In the genomic region with DNA sequence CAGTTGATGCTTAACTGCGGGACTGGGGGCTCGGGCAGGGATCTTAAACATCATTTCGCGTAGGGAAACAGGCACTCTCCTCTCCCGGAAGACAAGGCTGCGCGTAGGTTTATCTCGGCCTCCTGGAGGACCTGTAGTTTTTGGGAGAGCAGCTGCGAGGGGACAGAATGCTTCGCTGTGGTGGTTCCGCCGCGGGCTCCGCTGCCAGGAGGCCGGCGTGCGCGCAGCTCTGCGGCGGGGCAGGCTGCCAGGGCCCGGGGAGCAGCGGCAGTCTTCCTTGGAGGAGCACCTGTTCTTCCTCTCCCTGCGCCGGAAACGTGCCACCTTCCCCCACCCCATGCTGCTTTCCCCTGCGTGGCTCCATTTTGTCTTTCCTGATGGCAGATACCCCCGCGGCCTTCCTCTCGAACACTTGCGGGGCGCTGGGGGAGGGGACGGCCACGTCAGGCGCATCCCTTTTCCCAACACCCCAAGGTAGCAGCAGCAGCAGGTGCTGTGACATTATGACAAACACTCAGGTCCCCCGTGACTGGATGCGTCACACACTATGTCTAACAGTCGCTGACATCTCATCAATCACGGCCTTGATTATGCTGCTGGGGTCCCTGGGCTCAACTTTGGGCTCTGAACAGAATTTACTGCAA, we compare ENCODE assay signal across 9 cellular contexts.
A peak's percentile ranks its signal among the peaks of the same experiment; 100 is the strongest.
DNase-seq lines count a peak whose midpoint lies in the region; ATAC-seq, FAIRE-seq and TF ChIP-seq lines count a peak whose summit lies in the region.
"Had no signal": no experiment of that assay in that cellular context is flagged by ENCODE, and none has a peak within 500 bp of the region (broad histone marks: within the 10 kb centered on the region; RNA-seq: fewer than 3 reads in every experiment).

No MANE protein-coding gene starts in this region.

- ATAC-seq in HepG2, result peak; percentile 45; the same call in 2 of the 3 replicates
- ATAC-seq in thoracic aorta (ENCODE audit: insufficient number of reproducible peaks, low FRiP score, low read depth), result no peak
- no peak for ATAC-seq in GM19463 (IDR thresholded peaks at IDR 0.05; ENCODE audit: unreplicated experiment)
- ATAC-seq in HG02981 (IDR thresholded peaks at IDR 0.05; ENCODE audit: unreplicated experiment), result no peak
- ATAC-seq in GM21515 (IDR thresholded peaks at IDR 0.05; ENCODE audit: unreplicated experiment), result no peak

- no peak overlapping the region for H3K9ac ChIP-seq in HepG2 (ENCODE audit: insufficient read depth, low read depth, low read length)

- DNase-seq in NCI-H1417 (lab: John Stamatoyannopoulos, UW) (peak in 2 of 3 experiments; percentile 90 to 97), choroid plexus epithelial cell (ENCODE audit: low read depth) (peak; percentile 17), HepG2 (ENCODE audit: low spot score) (no peak), thoracic aorta (ENCODE audit: low spot score) (no peak), T-helper 1 cell (no peak)
- DNase-seq: naive B cell had no signal

- no peak for TF ChIP-seq POLR2A in HepG2 (IDR thresholded peaks at IDR 0.05; ENCODE audit: insufficient read depth in 1 of 2, low read depth in 2 of 2, low read length in 2 of 2)

- no peak for TF ChIP-seq EP300 in HepG2 (IDR thresholded peaks at IDR 0.05; ENCODE audit: low read depth in 2 of 2, low read length in 2 of 2)
- TF ChIP-seq EP300 in HepG2 (CRISPR knock-in tag; IDR thresholded peaks at IDR 0.05; ENCODE audit: borderline replicate concordance), result no peak

- H3K4me2 ChIP-seq in HepG2 (ENCODE audit: low read depth, low read length), result peak overlapping the region; percentile 29; the same call in 1 of the 2 replicates

- FAIRE-seq in HepG2 (lab: Jason Lieb, UNC), result no peak

- H3K4me3 ChIP-seq in choroid plexus epithelial cell (ENCODE audit: low read depth, low read length) (peak overlapping the region; percentile 45), HepG2 (replicated peaks in 1 of 3; ENCODE audit: insufficient read depth in 1 of 3, low read depth in 2 of 3, low read length in 3 of 3) (no peak overlapping the region), thoracic aorta (peak overlapping the region; percentile 54)

- 68% methylated on average over 38 of the region's 38 CpGs for WGBS in HepG2 (ENCODE audit: low lambda C conversion rate)

- peaks cover 16% of the 10 kb centered on the region for H3K4me1 ChIP-seq in HepG2 (ENCODE audit: insufficient read depth, low read length)
- peaks cover 0 to 13% of the 10 kb centered on the region in 2 donors for H3K4me1 ChIP-seq in thoracic aorta (ENCODE audit: control insufficient read depth in 1 of 2, low read depth in 2 of 2)

- no peak for TF ChIP-seq RAD21 in HepG2 (CRISPR knock-in tag; IDR thresholded peaks at IDR 0.05)

- no peaks in the 10 kb centered on the region for H4K20me1 ChIP-seq in HepG2 (ENCODE audit: insufficient read depth, low read length)

- no peak overlapping the region for H2AFZ ChIP-seq in HepG2 (ENCODE audit: low read length)

- no peaks in the 10 kb centered on the region for H3K36me3 ChIP-seq in HepG2 (replicated peaks in 1 of 2; ENCODE audit: control insufficient read depth in 1 of 2, insufficient read depth in 2 of 2, low read length in 2 of 2)
- no peaks in the 10 kb centered on the region for H3K36me3 ChIP-seq in thoracic aorta

- H3K27ac ChIP-seq in HepG2 (ENCODE audit: extremely low read length, insufficient read depth, low read length) (no peak overlapping the region), thoracic aorta (no peak overlapping the region)

- CTCF ChIA-PET in HepG2 (lab: Yijun Ruan, JAX; ENCODE audit: low intra/inter-chr PET ratio, low total read pairs), result no interaction called here

- POLR2A ChIA-PET in HepG2 (lab: Yijun Ruan, JAX), result no interaction called here

- intact Hi-C loops in HepG2 (cut with micrococcal nuclease; ENCODE audit: unreplicated experiment), result no loop called here

- H3K27me3 ChIP-seq in HepG2 (ENCODE audit: control insufficient read depth in 1 of 2, insufficient read depth in 2 of 2, low read length in 2 of 2) (no peaks in the 10 kb centered on the region; a peak in 1 of 5 replicates), thoracic aorta (replicated peaks; ENCODE audit: insufficient read depth) (no peaks in the 10 kb centered on the region)

- TF ChIP-seq CTCF in choroid plexus epithelial cell (conservative IDR thresholded peaks at IDR 0.05; ENCODE audit: low read depth, low read length) (no peak), HepG2 (CRISPR knock-in tag; IDR thresholded peaks at IDR 0.05) (no peak), thoracic aorta (IDR thresholded peaks at IDR 0.05) (no peak)

- in situ Hi-C loops in HepG2 (cut with HindIII; ENCODE audit: extremely low pct_ligation_motif_present, low pct_unique_long_range_greater_than_20kb), result no loop called here

- H3K9me3 ChIP-seq in HepG2 (ENCODE audit: low read length) (no peaks in the 10 kb centered on the region), thoracic aorta (no peaks in the 10 kb centered on the region)

- no peaks in the 10 kb centered on the region for H3K79me2 ChIP-seq in HepG2 (ENCODE audit: insufficient read depth, low read length)

- no TSS peak for BruUV-seq in HepG2 (replicated peaks; lab: Mats Ljungman, UMichigan)

TF ChIP-seq in HepG2, 621 proteins besides CTCF, POLR2A, EP300 and RAD21 (continues in another document):
- TF ChIP-seq, protein P1, sequence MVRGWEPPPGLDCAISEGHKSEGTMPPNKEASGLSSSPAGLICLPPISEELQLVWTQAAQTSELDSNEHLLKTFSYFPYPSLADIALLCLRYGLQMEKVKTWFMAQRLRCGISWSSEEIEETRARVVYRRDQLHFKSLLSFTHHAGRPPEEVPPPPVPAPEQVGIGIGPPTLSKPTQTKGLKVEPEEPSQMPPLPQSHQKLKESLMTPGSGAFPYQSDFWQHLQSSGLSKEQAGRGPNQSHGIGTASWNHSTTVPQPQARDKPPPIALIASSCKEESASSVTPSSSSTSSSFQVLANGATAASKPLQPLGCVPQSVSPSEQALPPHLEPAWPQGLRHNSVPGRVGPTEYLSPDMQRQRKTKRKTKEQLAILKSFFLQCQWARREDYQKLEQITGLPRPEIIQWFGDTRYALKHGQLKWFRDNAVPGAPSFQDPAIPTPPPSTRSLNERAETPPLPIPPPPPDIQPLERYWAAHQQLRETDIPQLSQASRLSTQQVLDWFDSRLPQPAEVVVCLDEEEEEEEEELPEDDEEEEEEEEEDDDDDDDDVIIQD (CRISPR knock-in tag; IDR thresholded peaks at IDR 0.05; ENCODE audit: low read depth), result no peak
- TF ChIP-seq ZNF790 (CRISPR knock-in tag; IDR thresholded peaks at IDR 0.05; ENCODE audit: borderline replicate concordance) (no peak), PHF21A (CRISPR knock-in tag; IDR thresholded peaks at IDR 0.05) (no peak), SNRNP70 (IDR thresholded peaks at IDR 0.05; ENCODE audit: low read depth, low read length) (no peak), ZNF468 (CRISPR knock-in tag; IDR thresholded peaks at IDR 0.05) (no peak), FLYWCH1 (CRISPR knock-in tag; IDR thresholded peaks at IDR 0.05) (no peak), IRX3 (CRISPR knock-in tag; IDR thresholded peaks at IDR 0.05; ENCODE audit: borderline replicate concordance, low read depth) (no peak), ZNF432 (CRISPR knock-in tag; IDR thresholded peaks at IDR 0.05; ENCODE audit: borderline replicate concordance) (no peak)
- TF ChIP-seq, protein P2, sequence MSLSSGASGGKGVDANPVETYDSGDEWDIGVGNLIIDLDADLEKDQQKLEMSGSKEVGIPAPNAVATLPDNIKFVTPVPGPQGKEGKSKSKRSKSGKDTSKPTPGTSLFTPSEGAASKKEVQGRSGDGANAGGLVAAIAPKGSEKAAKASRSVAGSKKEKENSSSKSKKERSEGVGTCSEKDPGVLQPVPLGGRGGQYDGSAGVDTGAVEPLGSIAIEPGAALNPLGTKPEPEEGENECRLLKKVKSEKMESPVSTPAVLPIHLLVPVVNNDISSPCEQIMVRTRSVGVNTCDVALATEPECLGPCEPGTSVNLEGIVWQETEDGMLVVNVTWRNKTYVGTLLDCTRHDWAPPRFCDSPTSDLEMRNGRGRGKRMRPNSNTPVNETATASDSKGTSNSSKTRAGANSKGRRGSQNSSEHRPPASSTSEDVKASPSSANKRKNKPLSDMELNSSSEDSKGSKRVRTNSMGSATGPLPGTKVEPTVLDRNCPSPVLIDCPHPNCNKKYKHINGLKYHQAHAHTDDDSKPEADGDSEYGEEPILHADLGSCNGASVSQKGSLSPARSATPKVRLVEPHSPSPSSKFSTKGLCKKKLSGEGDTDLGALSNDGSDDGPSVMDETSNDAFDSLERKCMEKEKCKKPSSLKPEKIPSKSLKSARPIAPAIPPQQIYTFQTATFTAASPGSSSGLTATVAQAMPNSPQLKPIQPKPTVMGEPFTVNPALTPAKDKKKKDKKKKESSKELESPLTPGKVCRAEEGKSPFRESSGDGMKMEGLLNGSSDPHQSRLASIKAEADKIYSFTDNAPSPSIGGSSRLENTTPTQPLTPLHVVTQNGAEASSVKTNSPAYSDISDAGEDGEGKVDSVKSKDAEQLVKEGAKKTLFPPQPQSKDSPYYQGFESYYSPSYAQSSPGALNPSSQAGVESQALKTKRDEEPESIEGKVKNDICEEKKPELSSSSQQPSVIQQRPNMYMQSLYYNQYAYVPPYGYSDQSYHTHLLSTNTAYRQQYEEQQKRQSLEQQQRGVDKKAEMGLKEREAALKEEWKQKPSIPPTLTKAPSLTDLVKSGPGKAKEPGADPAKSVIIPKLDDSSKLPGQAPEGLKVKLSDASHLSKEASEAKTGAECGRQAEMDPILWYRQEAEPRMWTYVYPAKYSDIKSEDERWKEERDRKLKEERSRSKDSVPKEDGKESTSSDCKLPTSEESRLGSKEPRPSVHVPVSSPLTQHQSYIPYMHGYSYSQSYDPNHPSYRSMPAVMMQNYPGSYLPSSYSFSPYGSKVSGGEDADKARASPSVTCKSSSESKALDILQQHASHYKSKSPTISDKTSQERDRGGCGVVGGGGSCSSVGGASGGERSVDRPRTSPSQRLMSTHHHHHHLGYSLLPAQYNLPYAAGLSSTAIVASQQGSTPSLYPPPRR (CRISPR knock-in tag; IDR thresholded peaks at IDR 0.05; ENCODE audit: borderline replicate concordance), result no peak
- TF ChIP-seq, protein P3, sequence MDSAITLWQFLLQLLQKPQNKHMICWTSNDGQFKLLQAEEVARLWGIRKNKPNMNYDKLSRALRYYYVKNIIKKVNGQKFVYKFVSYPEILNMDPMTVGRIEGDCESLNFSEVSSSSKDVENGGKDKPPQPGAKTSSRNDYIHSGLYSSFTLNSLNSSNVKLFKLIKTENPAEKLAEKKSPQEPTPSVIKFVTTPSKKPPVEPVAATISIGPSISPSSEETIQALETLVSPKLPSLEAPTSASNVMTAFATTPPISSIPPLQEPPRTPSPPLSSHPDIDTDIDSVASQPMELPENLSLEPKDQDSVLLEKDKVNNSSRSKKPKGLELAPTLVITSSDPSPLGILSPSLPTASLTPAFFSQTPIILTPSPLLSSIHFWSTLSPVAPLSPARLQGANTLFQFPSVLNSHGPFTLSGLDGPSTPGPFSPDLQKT (CRISPR knock-in tag; IDR thresholded peaks at IDR 0.05; ENCODE audit: borderline replicate concordance), result no peak

Comparison
In these comparisons a context has a peak if more than half of its experiments do, and no peak if none do; other contexts are left out.
1. DNase-seq: peak in NCI-H1417 (2 of 3) and choroid plexus epithelial cell (single experiment); none in HepG2 (single experiment), thoracic aorta (single experiment) and T-helper 1 cell (0 of 5).
2. H3K4me3 ChIP-seq: peak in choroid plexus epithelial cell (single experiment) and thoracic aorta (single experiment); none in HepG2 (0 of 3).